26 cellular contexts compared by ENCODE assay signal in the genomic region with DNA sequence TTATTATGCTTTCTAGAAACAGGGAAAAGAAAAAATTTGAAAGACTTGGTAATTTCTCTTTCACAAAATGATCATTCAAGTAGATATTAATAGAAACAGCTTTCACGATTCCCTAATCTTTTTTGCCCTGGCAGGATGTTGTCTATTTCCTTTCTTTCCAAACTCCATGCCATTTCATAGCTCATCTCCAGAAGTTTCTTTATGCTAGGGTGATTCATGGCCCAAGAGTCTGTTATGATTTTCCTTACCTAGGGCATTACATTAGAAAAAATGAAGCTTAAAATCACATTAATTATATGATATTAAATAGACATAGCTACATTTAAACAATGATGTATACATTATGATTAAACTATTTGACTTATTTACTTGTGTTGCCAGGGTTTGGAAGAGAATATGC.
DNase-seq lines count a peak whose midpoint lies in the region; ATAC-seq and TF ChIP-seq lines count a peak whose summit lies in the region.
"Had no signal": no experiment of that assay in that cellular context is flagged by ENCODE, and none has a peak within 500 bp of the region (broad histone marks: within the 10 kb centered on the region; RNA-seq: fewer than 3 reads in every experiment).

No MANE protein-coding gene starts in this region.

- peak; percentile 72 for ATAC-seq in RWPE2 (ENCODE audit: low read depth)
- ATAC-seq in natural killer cell treated with Interleukin-12 subunit alpha and Interleukin-12 subunit beta and Interleukin-15 and Interleukin-18, amount 100 ng/mL, for 72 hours, result no peak
- ATAC-seq in stimulated activated naive CD8-positive, alpha-beta T cell treated with anti-CD3 and anti-CD28 coated beads, Interleukin-15, Interleukin-2, amounts not matched to agents 100 U/mL and 50 U/mL, for 24 hours, result no peak
- ATAC-seq: A549, esophagus mucosa, psoas muscle had no signal

- H3K4ac ChIP-seq in mesenchymal stem cell (ENCODE audit: low read depth in 1 of 2, low read length in 2 of 2), result no peak overlapping the region

- no peak overlapping the region for H3K23ac ChIP-seq in mesenchymal stem cell (ENCODE audit: low read length in 2 of 2)

- H2BK12ac ChIP-seq in mesenchymal stem cell (ENCODE audit: low read length in 2 of 2), result no peak overlapping the region

- H2AFZ ChIP-seq in mesenchymal stem cell (ENCODE audit: low read depth, low read length), result no peak overlapping the region
- H2AFZ ChIP-seq: PC-9 had no signal

- no peaks in the 10 kb centered on the region for H3K79me1 ChIP-seq in mesenchymal stem cell (replicated peaks; ENCODE audit: low read length, poor library complexity, severe bottlenecking)

- H3K18ac ChIP-seq in mesenchymal stem cell (ENCODE audit: low read depth in 1 of 2, low read length in 2 of 2), result no peak overlapping the region

- no peak overlapping the region for H3K14ac ChIP-seq in mesenchymal stem cell (ENCODE audit: low read length in 2 of 2)

- 20% methylated on average over 1 of the region's 1 CpG for WGBS in mesenchymal stem cell

- H4K8ac ChIP-seq in mesenchymal stem cell (ENCODE audit: low read length), result no peak overlapping the region

- peak overlapping the region; percentile 75 for H3K27ac ChIP-seq in RWPE2 (ENCODE audit: poor library complexity, severe bottlenecking)
- H3K27ac ChIP-seq in mesenchymal stem cell (ENCODE audit: low read length, poor library complexity, severe bottlenecking), result no peak overlapping the region
- H3K27ac ChIP-seq: A549, left ventricle myocardium inferior, PC-9, psoas muscle, transverse colon, WERI-Rb-1 had no signal

- no peak overlapping the region for H3K4me2 ChIP-seq in mesenchymal stem cell (ENCODE audit: low read length, poor library complexity, severe bottlenecking)
- H3K4me2 ChIP-seq: A549, PC-9 had no signal

- H2BK120ac ChIP-seq in mesenchymal stem cell (ENCODE audit: low read depth, low read length), result no peak overlapping the region

- no peak overlapping the region for H4K91ac ChIP-seq in mesenchymal stem cell (ENCODE audit: low read length)

- no peaks in the 10 kb centered on the region for H3K27me3 Mint-ChIP-seq in natural killer cell treated with Interleukin-12 subunit alpha and Interleukin-12 subunit beta and Interleukin-15 and Interleukin-18, amount 100 ng/mL, for 72 hours

- H2AK5ac ChIP-seq in mesenchymal stem cell (ENCODE audit: low read length, severe bottlenecking), result no peak overlapping the region

- H3K9ac ChIP-seq in mesenchymal stem cell (ENCODE audit: low read length), result peak overlapping the region; percentile 71

- no peak overlapping the region for H3K27ac Mint-ChIP-seq in natural killer cell treated with Interleukin-12 subunit alpha and Interleukin-12 subunit beta and Interleukin-15 and Interleukin-18, amount 100 ng/mL, for 72 hours

- H3K9me3 ChIP-seq in RWPE2 (ENCODE audit: severe bottlenecking) (no peaks in the 10 kb centered on the region), mesenchymal stem cell (ENCODE audit: control insufficient read depth, low read length) (no peaks in the 10 kb centered on the region)
- H3K9me3 ChIP-seq: A549, left ventricle myocardium inferior, psoas muscle, transverse colon had no signal

- no peaks in the 10 kb centered on the region for H3K9me3 Mint-ChIP-seq in natural killer cell treated with Interleukin-12 subunit alpha and Interleukin-12 subunit beta and Interleukin-15 and Interleukin-18, amount 100 ng/mL, for 72 hours

- H3K4me3 Mint-ChIP-seq in natural killer cell treated with Interleukin-12 subunit alpha and Interleukin-12 subunit beta and Interleukin-15 and Interleukin-18, amount 100 ng/mL, for 72 hours, result no peak overlapping the region

- no peak overlapping the region for H2BK5ac ChIP-seq in mesenchymal stem cell (ENCODE audit: low read depth, low read length, poor library complexity, severe bottlenecking)

- H3K4me1 ChIP-seq in RWPE2 (ENCODE audit: insufficient read depth, poor library complexity, severe bottlenecking) (peaks cover 19% of the 10 kb centered on the region), mesenchymal stem cell (ENCODE audit: control insufficient read depth, insufficient read depth, low read depth, low read length) (no peaks in the 10 kb centered on the region)
- H3K4me1 ChIP-seq: A549, psoas muscle, transverse colon had no signal

- no peaks in the 10 kb centered on the region for H3K36me3 Mint-ChIP-seq in natural killer cell treated with Interleukin-12 subunit alpha and Interleukin-12 subunit beta and Interleukin-15 and Interleukin-18, amount 100 ng/mL, for 72 hours

- no peaks in the 10 kb centered on the region for H3K36me3 ChIP-seq in RWPE2 (ENCODE audit: low read depth)
- no peaks in the 10 kb centered on the region for H3K36me3 ChIP-seq in mesenchymal stem cell (ENCODE audit: control insufficient read depth in 1 of 2, insufficient read depth in 2 of 2, low read depth in 1 of 2, low read length in 2 of 2)
- H3K36me3 ChIP-seq: left ventricle myocardium inferior, transverse colon, WERI-Rb-1 had no signal

- DNase-seq in EH (ENCODE audit: low read depth) (peak; percentile 61), RWPE2 (ENCODE audit: low spot score) (no peak), epithelial cell of esophagus (ENCODE audit: low read depth) (peak; percentile 49), mesenchymal stem cell (peak; percentile 27), epidermal melanocyte (ENCODE audit: insufficient read length, low spot score) (no peak), DMS79 (lab: John Stamatoyannopoulos, UW) (no peak)
- no peak for DNase-seq in natural killer cell treated with Interleukin-12 subunit alpha and Interleukin-12 subunit beta and Interleukin-15 and Interleukin-18, amount 100 ng/mL, for 72 hours (ENCODE audit: low spot score)
- DNase-seq in stimulated activated naive CD8-positive, alpha-beta T cell treated with anti-CD3 and anti-CD28 coated beads, Interleukin-15, Interleukin-2, amounts not matched to agents 100 U/mL and 50 U/mL, for 24 hours, result no peak
- DNase-seq: activated CD4-positive, alpha-beta T cell treated with anti-CD3 and anti-CD28 coated beads for 48 hours; activated effector memory CD4-positive, alpha-beta T cell treated with anti-CD3 and anti-CD28 coated beads, Interleukin-2, amount 50 U/mL, for 16 hours; activated T-cell treated with anti-CD3 and anti-CD28 coated beads, Interleukin-2, amount 50 U/mL, for 1 hour; DMS53; left ventricle myocardium inferior; NCI-H1048; NCI-H187 treated with DMSO at 0.1 percent for 48 hours; NCI-H524 treated with DMSO at 0.1 percent for 48 hours; NK-92 treated with Interleukin-12 subunit alpha and Interleukin-12 subunit beta, amount 100 ng/mL, for 24 hours; PC-9; psoas muscle; SHP77; stimulated activated CD4-positive, alpha-beta T cell treated with anti-CD3 and anti-CD28 coated beads, Interleukin-2, amount 100 ng/mL, for 24 hours; T1000; transverse colon; WERI-Rb-1 had no signal

- H3K4me1 Mint-ChIP-seq in natural killer cell treated with Interleukin-12 subunit alpha and Interleukin-12 subunit beta and Interleukin-15 and Interleukin-18, amount 100 ng/mL, for 72 hours (ENCODE audit: low read depth in 2 of 2), result no peaks in the 10 kb centered on the region

- H3K27me3 ChIP-seq in RWPE2 (ENCODE audit: insufficient read depth, poor library complexity, severe bottlenecking), result no peaks in the 10 kb centered on the region
- no peaks in the 10 kb centered on the region for H3K27me3 ChIP-seq in mesenchymal stem cell (ENCODE audit: control insufficient read depth in 1 of 2, insufficient read depth in 1 of 2, low read length in 2 of 2)
- H3K27me3 ChIP-seq: transverse colon had no signal

- H3K4me3 ChIP-seq in RWPE2 (ENCODE audit: severe bottlenecking) (no peak overlapping the region), epithelial cell of esophagus (ENCODE audit: low read length) (no peak overlapping the region), mesenchymal stem cell (ENCODE audit: insufficient read depth in 1 of 2, low read depth in 1 of 2, low read length in 2 of 2) (no peak overlapping the region)
- H3K4me3 ChIP-seq: A549, left ventricle myocardium inferior, PC-9, psoas muscle, transverse colon had no signal

- no peak overlapping the region for H2BK15ac ChIP-seq in mesenchymal stem cell (ENCODE audit: low read depth, poor library complexity, severe bottlenecking)

- TF ChIP-seq CTCF in RWPE2 (IDR thresholded peaks at IDR 0.05; ENCODE audit: poor library complexity, severe bottlenecking) (no peak), epithelial cell of esophagus (IDR thresholded peaks at IDR 0.05; ENCODE audit: insufficient read depth, low read depth, low read length, missing control alignments) (no peak)

Comparison
In these comparisons a context has a peak if more than half of its experiments do, and no peak if none do; other contexts are left out.
1. DNase-seq: peak in EH (single experiment), epithelial cell of esophagus (single experiment) and mesenchymal stem cell (single experiment); none in RWPE2 (single experiment), epidermal melanocyte (single experiment), natural killer cell treated with Interleukin-12 subunit alpha and Interleukin-12 subunit beta and Interleukin-15 and Interleukin-18, amount 100 ng/mL, for 72 hours (single experiment), stimulated activated naive CD8-positive, alpha-beta T cell treated with anti-CD3 and anti-CD28 coated beads, Interleukin-15, Interleukin-2, amounts not matched to agents 100 U/mL and 50 U/mL, for 24 hours (single experiment) and DMS79 (single experiment).